ENCODE assay signal across 10 cellular contexts in the genomic region with DNA sequence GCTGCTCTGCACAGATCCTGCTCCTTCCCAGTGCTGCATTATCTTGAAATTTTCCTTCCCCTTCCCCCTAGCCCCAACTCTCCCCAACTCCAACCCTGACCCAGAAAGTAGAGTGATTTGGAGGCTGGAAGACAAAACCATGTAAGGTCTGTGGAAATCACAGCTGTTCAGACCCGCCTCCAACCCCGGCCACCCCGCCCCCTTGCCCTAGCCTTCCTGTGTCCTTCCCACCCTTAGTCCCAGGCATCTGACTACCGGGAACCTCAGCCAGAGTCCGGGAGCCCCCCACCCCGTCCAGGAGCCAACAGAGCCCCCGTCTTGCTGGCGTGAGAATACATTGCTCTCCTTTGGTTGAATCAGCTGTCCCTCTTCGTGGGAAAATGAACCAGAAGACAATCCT. TPM values are rescaled to one million over a fixed set of nuclear protein-coding genes. Genes with fewer than 3 reads are reported as not detected.
DNase-seq lines count a peak whose midpoint lies in the region; ATAC-seq and TF ChIP-seq lines count a peak whose summit lies in the region.
"Had no signal": no experiment of that assay in that cellular context is flagged by ENCODE, and none has a peak within 500 bp of the region (broad histone marks: within the 10 kb centered on the region; RNA-seq: fewer than 3 reads in every experiment).

A gene with protein sequence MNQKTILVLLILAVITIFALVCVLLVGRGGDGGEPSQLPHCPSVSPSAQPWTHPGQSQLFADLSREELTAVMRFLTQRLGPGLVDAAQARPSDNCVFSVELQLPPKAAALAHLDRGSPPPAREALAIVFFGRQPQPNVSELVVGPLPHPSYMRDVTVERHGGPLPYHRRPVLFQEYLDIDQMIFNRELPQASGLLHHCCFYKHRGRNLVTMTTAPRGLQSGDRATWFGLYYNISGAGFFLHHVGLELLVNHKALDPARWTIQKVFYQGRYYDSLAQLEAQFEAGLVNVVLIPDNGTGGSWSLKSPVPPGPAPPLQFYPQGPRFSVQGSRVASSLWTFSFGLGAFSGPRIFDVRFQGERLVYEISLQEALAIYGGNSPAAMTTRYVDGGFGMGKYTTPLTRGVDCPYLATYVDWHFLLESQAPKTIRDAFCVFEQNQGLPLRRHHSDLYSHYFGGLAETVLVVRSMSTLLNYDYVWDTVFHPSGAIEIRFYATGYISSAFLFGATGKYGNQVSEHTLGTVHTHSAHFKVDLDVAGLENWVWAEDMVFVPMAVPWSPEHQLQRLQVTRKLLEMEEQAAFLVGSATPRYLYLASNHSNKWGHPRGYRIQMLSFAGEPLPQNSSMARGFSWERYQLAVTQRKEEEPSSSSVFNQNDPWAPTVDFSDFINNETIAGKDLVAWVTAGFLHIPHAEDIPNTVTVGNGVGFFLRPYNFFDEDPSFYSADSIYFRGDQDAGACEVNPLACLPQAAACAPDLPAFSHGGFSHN (plus strand): TSS at position 236 of the 400 bp plus-strand sequence. CDS start 145 bp downstream, at position 381.

- H3K27ac ChIP-seq in right lobe of liver = peak within 1 kb of the TSS in 1 of 3 donors; percentile 43
- peak within 1 kb of the TSS; percentile 80 to 94 for H3K27ac ChIP-seq in aorta (ENCODE audit: low read depth in 1 of 2, low read length in 2 of 2)

- no peaks in the 10 kb centered on the region for H3K9me3 Mint-ChIP-seq in endothelial cell (ENCODE audit: unreplicated experiment)

- H3K27ac Mint-ChIP-seq in endothelial cell (ENCODE audit: unreplicated experiment) = no peak within 1 kb of the TSS

- WGBS in right lobe of liver (ENCODE audit: insufficient coverage, low coverage, low lambda C conversion rate, missing lambda C conversion rate) = 40% methylated on average over 2 of the region's 9 CpGs
- WGBS in aorta, 2 donors = 8% methylated on average over 9 of the region's 9 CpGs

- peaks cover 0 to 28% (median 9%) of the 10 kb centered on the region in 4 donors for H3K4me1 ChIP-seq in right lobe of liver
- no peaks in the 10 kb centered on the region for H3K4me1 ChIP-seq in aorta (ENCODE audit: control insufficient read depth in 1 of 2, insufficient read depth in 2 of 2, low read length in 2 of 2)

- peaks cover 9% of the 10 kb centered on the region for H3K27me3 Mint-ChIP-seq in endothelial cell (ENCODE audit: unreplicated experiment)

- TF ChIP-seq POLR2A in right lobe of liver (IDR thresholded peaks at IDR 0.05) = no peak

- no peak within 1 kb of the TSS for H3K4me3 Mint-ChIP-seq in endothelial cell (ENCODE audit: unreplicated experiment)

- H3K36me3 ChIP-seq in right lobe of liver (no peaks in the 10 kb centered on the region), aorta (ENCODE audit: control insufficient read depth in 1 of 2, insufficient read depth in 2 of 2, low read length in 1 of 2) (no peaks in the 10 kb centered on the region)

- ATAC-seq in right lobe of liver (peak in 3 of 4 donors; percentile 2 to 6 (median 6)), sciatic nerve (peak; percentile 68), aorta (ENCODE audit: low FRiP score) (peak; percentile 70), GM18873 (IDR thresholded peaks at IDR 0.05; ENCODE audit: low FRiP score, unreplicated experiment) (no peak)

- no peak for DNase-seq in endothelial cell (ENCODE audit: low spot score)
- peak in 1 of 3 donors; percentile 44 for DNase-seq in right lobe of liver
- DNase-seq in sciatic nerve (ENCODE audit: low spot score) = peak; percentile 63
- peak; percentile 77 to 89 for DNase-seq in aorta
- DNase-seq in activated CD4-positive, CD25-positive, alpha-beta regulatory T cell treated with anti-CD3 and anti-CD28 coated beads, Interleukin-2, amount 50 U/mL, for 72 hours = no peak
- DNase-seq in COR-L47 (lab: John Stamatoyannopoulos, UW) = no peak
- DNase-seq: effector CD4-positive, alpha-beta T cell; HCEC 1CT; NCI-H82 had no signal

- peaks cover 24% of the 10 kb centered on the region for H3K4me1 Mint-ChIP-seq in endothelial cell (ENCODE audit: unreplicated experiment)

- H3K9me3 ChIP-seq in right lobe of liver (no peaks in the 10 kb centered on the region), aorta (ENCODE audit: control insufficient read depth, low read length) (no peaks in the 10 kb centered on the region)

- H3K36me3 Mint-ChIP-seq in endothelial cell (ENCODE audit: low read depth, unreplicated experiment) = no peaks in the 10 kb centered on the region

- intact Hi-C loops in right lobe of liver (cut with DNase I) (no loop called here), sciatic nerve (cut with DNase I) (no loop called here), aorta (cut with DNase I) (no loop called here)

- H3K27me3 ChIP-seq in right lobe of liver (no peaks in the 10 kb centered on the region), aorta (ENCODE audit: control insufficient read depth in 1 of 2, insufficient read depth in 2 of 2, low read length in 1 of 2) (no peaks in the 10 kb centered on the region)

- peak within 1 kb of the TSS in 2 of 3 donors; percentile 11 to 17 for H3K4me3 ChIP-seq in right lobe of liver
- H3K4me3 ChIP-seq in aorta (ENCODE audit: low read length in 2 of 2) = peak within 1 kb of the TSS; percentile 85 to 92

- TF ChIP-seq CTCF in endothelial cell (IDR thresholded peaks at IDR 0.05; ENCODE audit: unreplicated experiment) = no peak
- TF ChIP-seq CTCF in right lobe of liver (IDR thresholded peaks at IDR 0.05) = no peak

RNA-seq across cellular contexts. Expression of the gene that starts here (rescaled TPM):
- total RNA-seq in endothelial cell (ENCODE audit: unreplicated experiment) = 36.5 TPM
- total RNA-seq in right lobe of liver = 10 to 100 TPM in 2 of 6 experiments, 1 to 10 TPM in 4; 3.9 to 14.9 (median 7.1) TPM
- 61.7 TPM for total RNA-seq in sciatic nerve
- total RNA-seq in aorta = 100 to 1,000 TPM; 270 to 344 TPM
- 100 to 1,000 TPM in 1 of 2 donors, 10 to 100 TPM in 1; 82.1 to 107 TPM for polyA plus RNA-seq in aorta

Comparison
In these comparisons a context has a peak if more than half of its experiments do, and no peak if none do; other contexts are left out.
1. DNase-seq: peak in sciatic nerve (single experiment) and aorta (2 of 2); none in endothelial cell (single experiment), activated CD4-positive, CD25-positive, alpha-beta regulatory T cell treated with anti-CD3 and anti-CD28 coated beads, Interleukin-2, amount 50 U/mL, for 72 hours (single experiment) and COR-L47 (single experiment).